1 cellular context compared by ENCODE assay signal in the genomic region with DNA sequence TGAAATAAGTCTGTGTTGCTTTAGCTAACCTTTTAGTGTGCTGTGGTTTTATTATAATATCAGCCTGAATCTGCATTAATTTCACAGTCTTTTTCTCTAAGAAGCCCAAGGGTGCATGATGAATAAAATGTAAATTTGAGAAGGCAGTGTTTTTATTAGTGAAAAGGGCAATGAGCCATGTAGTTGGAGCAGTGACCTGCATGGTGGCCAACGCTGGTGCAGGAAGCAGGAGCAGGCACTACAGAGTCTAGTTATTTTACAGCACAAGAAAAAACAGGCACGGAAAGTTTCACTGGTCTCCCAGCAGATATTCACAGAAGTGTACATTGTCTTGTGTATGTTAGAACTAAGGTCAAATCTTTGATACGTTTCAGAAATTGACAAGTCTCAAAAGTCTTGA.
TF ChIP-seq lines count a peak whose summit lies in the region.

No MANE protein-coding gene starts in this region.

TF ChIP-seq in endothelial cell of umbilical vein, 7 proteins besides CTCF, POLR2A, EP300 and RAD21 (continued from another document):
- TF ChIP-seq, protein P1, sequence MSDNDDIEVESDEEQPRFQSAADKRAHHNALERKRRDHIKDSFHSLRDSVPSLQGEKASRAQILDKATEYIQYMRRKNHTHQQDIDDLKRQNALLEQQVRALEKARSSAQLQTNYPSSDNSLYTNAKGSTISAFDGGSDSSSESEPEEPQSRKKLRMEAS (IDR thresholded peaks at IDR 0.05; ENCODE audit: insufficient read depth, insufficient read length) = no peak
- TF ChIP-seq EZH2 (IDR thresholded peaks at IDR 0.05; ENCODE audit: borderline replicate concordance, low read depth, low read length, severe bottlenecking) (no peak), MYC (IDR thresholded peaks at IDR 0.05; ENCODE audit: low read depth, low read length) (no peak)
